ENCODE assay signal across 19 cellular contexts in genomic region chr3:4162132-4162531, GRCh38.
"Had no signal": no experiment of that assay in that cellular context is flagged by ENCODE, and none has a peak within 500 bp of the region (broad histone marks: within the 10 kb centered on the region; RNA-seq: fewer than 3 reads in every experiment).

No MANE protein-coding gene starts in this region.

- H3K27ac ChIP-seq: cardiac muscle cell, epithelial cell of prostate, esophagus muscularis mucosa, gastroesophageal sphincter, lower lobe of right lung, neural progenitor cell, pancreas, prostate gland, sigmoid colon, skin epidermis, tibial nerve had no signal

- H3K4me2 ChIP-seq: neural progenitor cell had no signal

- DNase-seq: cerebellar nuclear complex; effector memory CD8-positive, alpha-beta T cell; glutamatergic neuron; lower lobe of right lung; occipital lobe; pancreas; sigmoid colon; stimulated activated CD4-positive, alpha-beta T cell treated with anti-CD3 and anti-CD28 coated beads, Interleukin-2, amount 100 ng/mL, for 48 hours; stimulated activated naive CD4-positive, alpha-beta T cell treated with Interleukin-2 at 50 U/mL for 16 hours had no signal

- H3K4me3 ChIP-seq: cardiac muscle cell, esophagus muscularis mucosa, gastroesophageal sphincter, lower lobe of right lung, neural progenitor cell, pancreas, prostate gland, sigmoid colon, skin epidermis, tibial nerve had no signal

- FAIRE-seq: colon, pancreas had no signal

- H3K9ac ChIP-seq: neural progenitor cell had no signal

- ATAC-seq: effector memory CD8-positive, alpha-beta T cell; gastroesophageal sphincter; natural killer cell treated with Interleukin-12 subunit alpha and Interleukin-12 subunit beta and Interleukin-15 and Interleukin-18, amount 100 ng/mL, for 72 hours; pancreas had no signal

- H3K36me3 ChIP-seq: cardiac muscle cell, esophagus muscularis mucosa, gastroesophageal sphincter, lower lobe of right lung, neural progenitor cell, pancreas, prostate gland, sigmoid colon, tibial nerve had no signal

- H2AFZ ChIP-seq: neural progenitor cell had no signal

- H3K9me3 ChIP-seq: gastroesophageal sphincter, lower lobe of right lung, pancreas, prostate gland had no signal

- H3K4me1 ChIP-seq: esophagus muscularis mucosa, gastroesophageal sphincter, lower lobe of right lung, pancreas, prostate gland, sigmoid colon, tibial nerve had no signal

- H3K27me3 ChIP-seq: cardiac muscle cell, esophagus muscularis mucosa, gastroesophageal sphincter, neural progenitor cell, pancreas, sigmoid colon, tibial nerve had no signal
